In genomic region chr10:48608279-48608681, GRCh38 we compare ENCODE assay signal across 8 cellular contexts. TPM values are rescaled to one million over a fixed set of nuclear protein-coding genes. Genes with fewer than 3 reads are reported as not detected.
DNase-seq lines count a peak whose midpoint lies in the region; TF ChIP-seq lines count a peak whose summit lies in the region.

No MANE protein-coding gene starts in this region.

- peaks cover 50% of the 10 kb centered on the region for H3K27me3 Mint-ChIP-seq in activated CD4-positive, alpha-beta memory T cell treated with anti-CD3 and anti-CD28 coated beads for 36 hours

- no peaks in the 10 kb centered on the region for H3K9me3 ChIP-seq in left ventricle myocardium inferior (replicated peaks)

- H3K36me3 Mint-ChIP-seq in activated CD4-positive, alpha-beta memory T cell treated with anti-CD3 and anti-CD28 coated beads for 36 hours, result no peaks in the 10 kb centered on the region

- H3K27me3 ChIP-seq in H7 (ENCODE audit: control insufficient read depth, insufficient read depth, low read length), result peaks cover 13% of the 10 kb centered on the region; the same call in 1 of the 2 replicates
- peaks cover 18% of the 10 kb centered on the region for H3K27me3 ChIP-seq in left ventricle myocardium inferior (ENCODE audit: low read depth)

- TF ChIP-seq CTCF in AG04449 (IDR thresholded peaks at IDR 0.05; ENCODE audit: insufficient read depth, low read length, missing control alignments), result peak; percentile 77
- TF ChIP-seq CTCF in GM10266 (IDR thresholded peaks at IDR 0.05; ENCODE audit: control insufficient read depth, insufficient read depth, low read depth, missing control alignments), result peak; percentile 82
- peak; percentile 72 for TF ChIP-seq CTCF in left ventricle myocardium inferior (IDR thresholded peaks at IDR 0.05; ENCODE audit: borderline replicate concordance)

- H3K27ac Mint-ChIP-seq in activated CD4-positive, alpha-beta memory T cell treated with anti-CD3 and anti-CD28 coated beads for 36 hours, result no peak overlapping the region

- POLR2A ChIA-PET in AG04449 (lab: Yijun Ruan, JAX), result interaction anchor here (4.2 kb wide), 1 partner anchor 19 kb away, joined by 35 read pairs; no protein-coding TSS in a partner anchor
- POLR2A ChIA-PET in activated CD4-positive, alpha-beta memory T cell treated with anti-CD3 and anti-CD28 coated beads for 36 hours (lab: Charles Lee), result no interaction called here

- DNase-seq in AG04449 (ENCODE audit: low read depth, low spot score) (no peak), GM10266 (ENCODE audit: extremely low spot score) (peak; percentile 83), H7 (peak; percentile 85), LoVo (ENCODE audit: low spot score) (peak; percentile 29), left ventricle myocardium inferior (no peak), NCI-H446 treated with DMSO at 0.1 percent for 48 hours (lab: John Stamatoyannopoulos, UW) (no peak)
- DNase-seq in activated CD4-positive, alpha-beta memory T cell treated with anti-CD3 and anti-CD28 coated beads for 36 hours, result peak; percentile 43
- peak; percentile 10 to 22 for DNase-seq in stimulated activated CD4-positive, alpha-beta T cell treated with anti-CD3 and anti-CD28 coated beads, Interleukin-2, amount 100 ng/mL, for 48 hours

- H3K4me3 ChIP-seq in AG04449 (ENCODE audit: low read depth, low read length) (no peak overlapping the region), H7 (ENCODE audit: insufficient read depth, low read depth, low read length) (no peak overlapping the region), left ventricle myocardium inferior (no peak overlapping the region)

- no peak overlapping the region for H3K4me3 Mint-ChIP-seq in activated CD4-positive, alpha-beta memory T cell treated with anti-CD3 and anti-CD28 coated beads for 36 hours

- no peaks in the 10 kb centered on the region for H3K36me3 ChIP-seq in H7 (replicated peaks; ENCODE audit: control insufficient read depth, insufficient read depth, low read length)
- H3K36me3 ChIP-seq in left ventricle myocardium inferior, result no peaks in the 10 kb centered on the region

- peaks cover 42% of the 10 kb centered on the region for H3K4me1 ChIP-seq in left ventricle myocardium inferior

- no peaks in the 10 kb centered on the region for H3K9me3 Mint-ChIP-seq in activated CD4-positive, alpha-beta memory T cell treated with anti-CD3 and anti-CD28 coated beads for 36 hours

- intact Hi-C loops in activated CD4-positive, alpha-beta memory T cell treated with anti-CD3 and anti-CD28 coated beads for 36 hours (cut with micrococcal nuclease), result loop anchor here (1.0 kb wide), 1 partner anchor 48 kb away; no protein-coding TSS in a partner anchor
- intact Hi-C loops in left ventricle myocardium inferior (cut with micrococcal nuclease), result loop anchor here (10.0 kb wide), 1 partner anchor 53 kb away; no protein-coding TSS in a partner anchor

- CTCF ChIA-PET in AG04449 (lab: Yijun Ruan, JAX), result interaction anchor here (0.5 to 8.7 kb wide), 31 partner anchors 8 to 279 kb away, joined by 3 to 124 read pairs (median 7); no protein-coding TSS in a partner anchor
- CTCF ChIA-PET in activated CD4-positive, alpha-beta memory T cell treated with anti-CD3 and anti-CD28 coated beads for 36 hours (lab: Charles Lee), result interaction anchor here (0.8 to 8.2 kb wide), 10 partner anchors 9 to 799 kb away, joined by 3 to 126 read pairs (median 4); no protein-coding TSS in a partner anchor

- no peak overlapping the region for H3K27ac ChIP-seq in left ventricle myocardium inferior (replicated peaks)

- H3K4me1 Mint-ChIP-seq in activated CD4-positive, alpha-beta memory T cell treated with anti-CD3 and anti-CD28 coated beads for 36 hours (ENCODE audit: low read depth), result peaks cover 3% of the 10 kb centered on the region

RNA-seq across cellular contexts. Expression of gene ARHGAP22, which starts 3.4 kb away (rescaled TPM):
- 5.4 and 9.1 TPM in 2 replicates for total RNA-seq in H7 (2014; rRNA removed; shearing (Covaris generic))
- not detected for total RNA-seq in activated CD4-positive, alpha-beta memory T cell treated with anti-CD3 and anti-CD28 coated beads for 36 hours
- 3.8 TPM for total RNA-seq in left ventricle myocardium inferior

Comparison
In these comparisons a context has a peak if more than half of its experiments do, and no peak if none do; other contexts are left out.
1. DNase-seq: peak in GM10266 (single experiment), H7 (single experiment), LoVo (single experiment), activated CD4-positive, alpha-beta memory T cell treated with anti-CD3 and anti-CD28 coated beads for 36 hours (single experiment) and stimulated activated CD4-positive, alpha-beta T cell treated with anti-CD3 and anti-CD28 coated beads, Interleukin-2, amount 100 ng/mL, for 48 hours (2 of 2); none in AG04449 (single experiment), left ventricle myocardium inferior (single experiment) and NCI-H446 treated with DMSO at 0.1 percent for 48 hours (single experiment).
2. Peak in every context shown above with its lines, with median percentiles within 50 percentile points of each other: CTCF ChIP-seq.